In the genomic region with DNA sequence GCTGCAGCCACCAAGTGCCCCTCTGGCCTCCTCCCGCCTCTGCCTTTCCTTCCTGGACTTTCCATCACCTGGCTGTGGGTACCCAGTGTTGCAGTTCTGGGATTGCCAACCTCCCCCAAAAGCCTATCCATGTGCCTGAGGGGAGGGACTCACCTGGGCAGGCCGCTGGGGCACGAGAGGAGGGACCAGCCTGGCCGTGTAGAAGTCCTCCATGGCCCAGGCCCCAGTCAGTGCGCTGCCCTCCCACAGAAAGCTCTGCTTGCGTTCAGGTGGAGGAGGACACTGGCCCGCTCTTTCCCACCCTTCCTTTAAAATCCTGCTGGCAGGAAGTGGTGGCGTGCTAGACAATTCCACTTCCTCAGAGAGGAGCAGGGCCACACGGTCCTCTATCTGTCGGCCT, we compare ENCODE assay signal across 1 cellular context.
TF ChIP-seq lines count a peak whose summit lies in the region.

No MANE protein-coding gene starts in this region.

TF ChIP-seq in H1, 55 proteins besides CTCF, POLR2A, EP300 and RAD21:
- TF ChIP-seq KDM5A (IDR thresholded peaks at IDR 0.05; ENCODE audit: low read length): no peak
- no peak for TF ChIP-seq POLR2AphosphoS5 (IDR thresholded peaks at IDR 0.05; ENCODE audit: low read depth, low read length)
